Comparison of ENCODE assay signal across 9 cellular contexts in the genomic region with DNA sequence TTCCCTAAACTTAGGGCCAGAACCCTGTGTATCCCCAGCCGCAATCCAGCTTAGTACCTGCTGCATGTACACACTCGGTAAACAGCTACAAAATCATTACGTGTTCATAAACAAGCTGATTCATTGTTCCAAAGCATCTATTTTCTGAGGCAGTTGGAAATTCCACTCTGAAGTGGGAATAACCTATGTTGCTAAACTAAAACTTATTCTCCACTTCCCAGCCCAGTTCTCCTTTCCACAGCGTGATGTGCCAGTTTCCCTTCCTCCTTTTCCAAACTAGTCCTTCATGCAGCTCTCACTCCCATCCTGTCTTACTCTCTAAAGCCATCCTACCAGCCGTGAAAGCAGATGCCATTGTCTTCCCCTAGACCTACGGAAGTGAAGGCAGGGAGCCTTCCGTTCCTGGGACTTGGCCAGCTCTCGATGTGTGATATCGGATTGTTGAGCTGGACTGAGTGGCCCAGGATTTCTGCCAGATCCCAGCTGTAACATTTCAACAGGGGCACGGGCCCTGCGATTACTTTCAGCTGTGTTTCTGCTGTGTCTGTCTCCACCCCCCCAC.
DNase-seq lines count a peak whose midpoint lies in the region; ATAC-seq and TF ChIP-seq lines count a peak whose summit lies in the region.
"Had no signal": no experiment of that assay in that cellular context is flagged by ENCODE, and none has a peak within 500 bp of the region (broad histone marks: within the 10 kb centered on the region; RNA-seq: fewer than 3 reads in every experiment).

No MANE protein-coding gene starts in this region.

- POLR2A ChIA-PET in CD4-positive, alpha-beta T cell (lab: Charles Lee) = no interaction called here

- H3K27me3 Mint-ChIP-seq in CD4-positive, alpha-beta T cell = no peaks in the 10 kb centered on the region
- H3K27me3 Mint-ChIP-seq: activated naive CD4-positive, alpha-beta T cell treated with anti-CD3 and anti-CD28 coated beads, Interleukin-2, amount 50 U/mL, for 24 hours had no signal

- no peak overlapping the region for H3K27ac Mint-ChIP-seq in CD4-positive, alpha-beta T cell
- H3K27ac Mint-ChIP-seq: activated naive CD4-positive, alpha-beta T cell treated with anti-CD3 and anti-CD28 coated beads, Interleukin-2, amount 50 U/mL, for 24 hours had no signal

- H3K27ac ChIP-seq in cardiac muscle cell (no peak overlapping the region), parathyroid adenoma (peak overlapping the region; percentile 8)
- H3K27ac ChIP-seq in CD4-positive, alpha-beta T cell (ENCODE audit: low read depth, low read length) = no peak overlapping the region

- CTCF ChIA-PET in CD4-positive, alpha-beta T cell (lab: Charles Lee) = no interaction called here

- peak; percentile 69 for DNase-seq in CD1c-positive myeloid dendritic cell (ENCODE audit: extremely low spot score)
- peak; percentile 81 for DNase-seq in adipocyte (ENCODE audit: low read depth)
- DNase-seq in cardiac muscle cell (ENCODE audit: low read depth in 1 of 2, low spot score in 1 of 2) = peak; percentile 23 to 91
- DNase-seq in GM20000 (ENCODE audit: low spot score) = no peak
- DNase-seq in CD4-positive, alpha-beta T cell = no peak
- DNase-seq in HPDE6-E6E7 (ENCODE audit: extremely low spot score) = no peak

- H3K4me3 ChIP-seq in adipocyte (ENCODE audit: low read length) (peak overlapping the region; percentile 23), cardiac muscle cell (no peak overlapping the region), parathyroid adenoma (ENCODE audit: low read depth, low read length) (no peak overlapping the region)

- H3K4me3 Mint-ChIP-seq in CD4-positive, alpha-beta T cell = no peak overlapping the region
- H3K4me3 Mint-ChIP-seq: activated naive CD4-positive, alpha-beta T cell treated with anti-CD3 and anti-CD28 coated beads, Interleukin-2, amount 50 U/mL, for 24 hours had no signal

- H3K9me3 ChIP-seq in adipocyte (ENCODE audit: control insufficient read depth, low read length) = no peaks in the 10 kb centered on the region
- no peaks in the 10 kb centered on the region for H3K9me3 ChIP-seq in cardiac muscle cell (ENCODE audit: low read depth)
- no peaks in the 10 kb centered on the region for H3K9me3 ChIP-seq in parathyroid adenoma (ENCODE audit: control insufficient read depth, low read length)
- H3K9me3 ChIP-seq in CD4-positive, alpha-beta T cell (ENCODE audit: control insufficient read depth, low read length) = no peaks in the 10 kb centered on the region

- H3K4me1 ChIP-seq in adipocyte (ENCODE audit: control insufficient read depth, insufficient read depth, low read length) = peaks cover 71% of the 10 kb centered on the region
- no peaks in the 10 kb centered on the region for H3K4me1 ChIP-seq in cardiac muscle cell (ENCODE audit: low read depth)
- no peaks in the 10 kb centered on the region for H3K4me1 ChIP-seq in parathyroid adenoma

- H3K4me1 Mint-ChIP-seq in CD4-positive, alpha-beta T cell (ENCODE audit: low read depth) = no peaks in the 10 kb centered on the region
- H3K4me1 Mint-ChIP-seq: activated naive CD4-positive, alpha-beta T cell treated with anti-CD3 and anti-CD28 coated beads, Interleukin-2, amount 50 U/mL, for 24 hours had no signal

- H3K36me3 Mint-ChIP-seq in CD4-positive, alpha-beta T cell (ENCODE audit: low read depth) = no peaks in the 10 kb centered on the region
- H3K36me3 Mint-ChIP-seq: activated naive CD4-positive, alpha-beta T cell treated with anti-CD3 and anti-CD28 coated beads, Interleukin-2, amount 50 U/mL, for 24 hours had no signal

- H3K9ac ChIP-seq in adipocyte (ENCODE audit: low read length) = peak overlapping the region; percentile 44
- no peak overlapping the region for H3K9ac ChIP-seq in parathyroid adenoma

- TF ChIP-seq CTCF in cardiac muscle cell (IDR thresholded peaks at IDR 0.05; ENCODE audit: low read depth, low read length) = no peak
- no peak for TF ChIP-seq CTCF in parathyroid adenoma (IDR thresholded peaks at IDR 0.05)
- TF ChIP-seq CTCF in GM20000 (IDR thresholded peaks at IDR 0.05; ENCODE audit: extremely low read depth, missing control alignments) = no peak
- no peak for TF ChIP-seq CTCF in CD4-positive, alpha-beta T cell (IDR thresholded peaks at IDR 0.05)

- intact Hi-C loops in CD4-positive, alpha-beta T cell (cut with DNase I, micrococcal nuclease) = no loop called here

- no peak overlapping the region for H3K4me2 ChIP-seq in parathyroid adenoma (ENCODE audit: low read length)

- H3K27me3 ChIP-seq in adipocyte (replicated peaks; ENCODE audit: control insufficient read depth, insufficient read depth, low read length) (no peaks in the 10 kb centered on the region), cardiac muscle cell (peaks cover 58% of the 10 kb centered on the region), parathyroid adenoma (ENCODE audit: control insufficient read depth, insufficient read depth, low read length) (no peaks in the 10 kb centered on the region)
- no peaks in the 10 kb centered on the region for H3K27me3 ChIP-seq in CD4-positive, alpha-beta T cell (ENCODE audit: control insufficient read depth, insufficient read depth, low read length)

- H2AFZ ChIP-seq in parathyroid adenoma = no peak overlapping the region

- H3K36me3 ChIP-seq in adipocyte (ENCODE audit: control insufficient read depth, insufficient read depth, low read length, severe bottlenecking) = peaks cover 26% of the 10 kb centered on the region
- H3K36me3 ChIP-seq in cardiac muscle cell = no peaks in the 10 kb centered on the region
- no peaks in the 10 kb centered on the region for H3K36me3 ChIP-seq in parathyroid adenoma (ENCODE audit: control insufficient read depth, insufficient read depth, low read length)

- H3K9me3 Mint-ChIP-seq in CD4-positive, alpha-beta T cell = no peaks in the 10 kb centered on the region
- H3K9me3 Mint-ChIP-seq: activated naive CD4-positive, alpha-beta T cell treated with anti-CD3 and anti-CD28 coated beads, Interleukin-2, amount 50 U/mL, for 24 hours had no signal

- no peaks in the 10 kb centered on the region for H3K79me2 ChIP-seq in parathyroid adenoma

- no peak for ATAC-seq in CD4-positive, alpha-beta T cell (ENCODE audit: poor library complexity)
- no peak for ATAC-seq in HG02870 (IDR thresholded peaks at IDR 0.05; ENCODE audit: unreplicated experiment)

Comparison
In these comparisons a context has a peak if more than half of its experiments do, and no peak if none do; other contexts are left out.
1. DNase-seq: peak in CD1c-positive myeloid dendritic cell (single experiment), adipocyte (single experiment) and cardiac muscle cell (2 of 2); none in GM20000 (single experiment), CD4-positive, alpha-beta T cell (0 of 10) and HPDE6-E6E7 (single experiment).